Comparison of ENCODE assay signal across 8 cellular contexts in genomic region chr12:119666900-119667576, GRCh38. TPM values are rescaled to one million over a fixed set of nuclear protein-coding genes. Genes with fewer than 3 reads are reported as not detected.
DNase-seq lines count a peak whose midpoint lies in the region; ATAC-seq, FAIRE-seq and TF ChIP-seq lines count a peak whose summit lies in the region.

No MANE protein-coding gene starts in this region.

- H3K79me2 ChIP-seq in HepG2 (ENCODE audit: insufficient read depth, low read length), result peaks cover 13% of the 10 kb centered on the region

- in situ Hi-C loops in HepG2 (cut with HindIII; ENCODE audit: extremely low pct_ligation_motif_present, low pct_unique_long_range_greater_than_20kb), result no loop called here

- H2AFZ ChIP-seq in HepG2 (ENCODE audit: low read length), result peak overlapping the region; percentile 81

- no peaks in the 10 kb centered on the region for H3K9me3 Mint-ChIP-seq in activated naive CD8-positive, alpha-beta T cell treated with anti-CD3 and anti-CD28 coated beads, Interleukin-2, amount 50 U/mL, for 24 hours

- TF ChIP-seq CTCF in HepG2 (CRISPR knock-in tag; IDR thresholded peaks at IDR 0.05) (no peak), upper lobe of right lung (IDR thresholded peaks at IDR 0.05) (no peak)

- H3K27me3 Mint-ChIP-seq in activated naive CD8-positive, alpha-beta T cell treated with anti-CD3 and anti-CD28 coated beads, Interleukin-2, amount 50 U/mL, for 24 hours, result no peaks in the 10 kb centered on the region

- TF ChIP-seq EP300 in HepG2 (IDR thresholded peaks at IDR 0.05; ENCODE audit: low read depth in 2 of 2, low read length in 2 of 2) (no peak), HepG2 (CRISPR knock-in tag; IDR thresholded peaks at IDR 0.05; ENCODE audit: borderline replicate concordance) (no peak)

- H3K27me3 ChIP-seq in HepG2 (ENCODE audit: control insufficient read depth in 1 of 2, insufficient read depth in 2 of 2, low read length in 2 of 2), result no peaks in the 10 kb centered on the region; a peak in 1 of 5 replicates
- H3K27me3 ChIP-seq in upper lobe of right lung, result no peaks in the 10 kb centered on the region

- H3K4me2 ChIP-seq in HepG2 (ENCODE audit: low read depth, low read length), result peak overlapping the region; percentile 80

- H4K20me1 ChIP-seq in HepG2 (ENCODE audit: insufficient read depth, low read length), result peaks cover 10% of the 10 kb centered on the region

- H3K27ac Mint-ChIP-seq in activated naive CD8-positive, alpha-beta T cell treated with anti-CD3 and anti-CD28 coated beads, Interleukin-2, amount 50 U/mL, for 24 hours, result peak overlapping the region; percentile 83

- peak overlapping the region; percentile 32 for H3K9ac ChIP-seq in HepG2 (ENCODE audit: insufficient read depth, low read depth, low read length)

- ATAC-seq in HG03025 (IDR thresholded peaks at IDR 0.05; ENCODE audit: low FRiP score, unreplicated experiment), result peak; percentile 23
- ATAC-seq in activated naive CD8-positive, alpha-beta T cell treated with anti-CD3 and anti-CD28 coated beads, Interleukin-2, amount 50 U/mL, for 24 hours, result peak; percentile 4
- ATAC-seq in HepG2, result peak; percentile 6
- ATAC-seq in upper lobe of right lung, result no peak
- ATAC-seq in GM18907 (IDR thresholded peaks at IDR 0.05; ENCODE audit: unreplicated experiment), result no peak
- no peak for ATAC-seq in GM18861 (IDR thresholded peaks at IDR 0.05; ENCODE audit: unreplicated experiment)

- H3K4me1 Mint-ChIP-seq in activated naive CD8-positive, alpha-beta T cell treated with anti-CD3 and anti-CD28 coated beads, Interleukin-2, amount 50 U/mL, for 24 hours, result peaks cover 54% of the 10 kb centered on the region

- WGBS in HepG2 (ENCODE audit: low lambda C conversion rate), result 16% methylated on average over 9 of the region's 9 CpGs

- no TSS peak for BruUV-seq in HepG2 (replicated peaks; lab: Mats Ljungman, UMichigan)

- FAIRE-seq in HepG2 (lab: Jason Lieb, UNC), result no peak

- H3K4me1 ChIP-seq in HepG2 (ENCODE audit: insufficient read depth, low read length) (peaks cover 43% of the 10 kb centered on the region), upper lobe of right lung (peaks cover 37% of the 10 kb centered on the region)

- CTCF ChIA-PET in HepG2 (lab: Yijun Ruan, JAX; ENCODE audit: low intra/inter-chr PET ratio, low total read pairs), result no interaction called here

- peak overlapping the region; percentile 93 for H3K4me3 Mint-ChIP-seq in activated naive CD8-positive, alpha-beta T cell treated with anti-CD3 and anti-CD28 coated beads, Interleukin-2, amount 50 U/mL, for 24 hours

- DNase-seq in GF-D8 (lab: John Stamatoyannopoulos, UW), result peak; percentile 71
- no peak for DNase-seq in activated naive CD8-positive, alpha-beta T cell treated with anti-CD3 and anti-CD28 coated beads, Interleukin-2, amount 50 U/mL, for 24 hours
- no peak for DNase-seq in HepG2 (ENCODE audit: low spot score)
- DNase-seq in upper lobe of right lung, result no peak
- no peak for DNase-seq in NK-92 treated with Interleukin-12 subunit alpha and Interleukin-12 subunit beta, amount 100 ng/mL, for 24 hours (lab: John Stamatoyannopoulos, UW)

- no peak overlapping the region for H3K27ac ChIP-seq in HepG2 (ENCODE audit: extremely low read length, insufficient read depth, low read length)
- peak overlapping the region; percentile 96 for H3K27ac ChIP-seq in upper lobe of right lung

- intact Hi-C loops in HepG2 (cut with micrococcal nuclease; ENCODE audit: unreplicated experiment), result no loop called here
- intact Hi-C loops in upper lobe of right lung (cut with DNase I), result no loop called here

- POLR2A ChIA-PET in HepG2 (lab: Yijun Ruan, JAX), result interaction anchor here (1.0 to 4.0 kb wide), 2 partner anchors 16 to 49 kb away, joined by 4 to 40 read pairs; no protein-coding TSS in a partner anchor

- TF ChIP-seq RAD21 in HepG2 (CRISPR knock-in tag; IDR thresholded peaks at IDR 0.05), result no peak

- H3K4me3 ChIP-seq in HepG2 (replicated peaks in 1 of 3; ENCODE audit: insufficient read depth in 1 of 3, low read depth in 2 of 3, low read length in 3 of 3) (peak overlapping the region; percentile 38 to 56 (median 44); a peak in 5 of 6 replicates), upper lobe of right lung (peak overlapping the region; percentile 88)

- TF ChIP-seq POLR2A in HepG2 (IDR thresholded peaks at IDR 0.05; ENCODE audit: insufficient read depth in 1 of 2, low read depth in 2 of 2, low read length in 2 of 2), result no peak

- H3K9me3 ChIP-seq in HepG2 (ENCODE audit: low read length) (no peaks in the 10 kb centered on the region), upper lobe of right lung (no peaks in the 10 kb centered on the region)

- peaks cover 0 to 14% of the 10 kb centered on the region in 2 experiments; a peak in 3 of 5 replicates for H3K36me3 ChIP-seq in HepG2 (replicated peaks in 1 of 2; ENCODE audit: control insufficient read depth in 1 of 2, insufficient read depth in 2 of 2, low read length in 2 of 2)
- H3K36me3 ChIP-seq in upper lobe of right lung, result peaks cover 22% of the 10 kb centered on the region

- peaks cover 27% of the 10 kb centered on the region for H3K36me3 Mint-ChIP-seq in activated naive CD8-positive, alpha-beta T cell treated with anti-CD3 and anti-CD28 coated beads, Interleukin-2, amount 50 U/mL, for 24 hours (ENCODE audit: low read depth)

TF ChIP-seq in HepG2, 621 proteins besides CTCF, POLR2A, EP300 and RAD21 (continues in another document):
- TF ChIP-seq MTF2 (CRISPR knock-in tag; IDR thresholded peaks at IDR 0.05; ENCODE audit: borderline replicate concordance) (peak; percentile 20; the same call in 1 of the 2 replicates), ZNF275 (CRISPR knock-in tag; IDR thresholded peaks at IDR 0.05; ENCODE audit: borderline replicate concordance) (0 out of 2 replicates have a peak, but pooled peaks have one; percentile 2), REST (IDR thresholded peaks at IDR 0.05; ENCODE audit: borderline replicate concordance in 1 of 2, low read depth in 1 of 2, low read length in 2 of 2) (no peak), ZNF616 (CRISPR knock-in tag; IDR thresholded peaks at IDR 0.05; ENCODE audit: low read depth) (no peak)

RNA-seq across cellular contexts. Expression of gene PRKAB1, which starts 0.9 kb away (rescaled TPM):
- total RNA-seq in HepG2 (2016; rRNA removed; fragmentation: Illumina TruSeq; extraction: Trizol) (25.4 and 28.4 TPM in 2 replicates), upper lobe of right lung (54.7 TPM)
- 7.2 and 8.3 TPM in 2 replicates for total RNA-seq in HepG2 (2016; cell fraction: cytosol; rRNA removed; fragmentation: Illumina TruSeq; extraction: Trizol; ENCODE audit: low read depth)
- 24.7 and 27.3 TPM in 2 replicates for total RNA-seq in HepG2 (2016; cell fraction: insoluble cytoplasmic fraction; rRNA removed; fragmentation: Illumina TruSeq; extraction: Trizol)
- total RNA-seq in HepG2 (2016; cell fraction: membrane; rRNA removed; fragmentation: Illumina TruSeq; extraction: Trizol), result 22.4 and 23.1 TPM in 2 replicates
- 28.4 and 31.7 TPM in 2 replicates for total RNA-seq in HepG2 (2016; cell fraction: nucleus; rRNA removed; fragmentation: Illumina TruSeq; extraction: Trizol)
- polyA plus RNA-seq in HepG2 (2011; rRNA removed), result 35.5 and 36.0 TPM in 2 replicates
- polyA plus RNA-seq in HepG2 (2011; cell fraction: cytosol; rRNA removed), result 18.2 and 22.4 TPM in 2 replicates
- 37.3 and 45.3 TPM in 2 replicates for polyA plus RNA-seq in HepG2 (2011; cell fraction: nucleus; rRNA removed)
- 24.3 and 27.4 TPM in 2 replicates for polyA plus RNA-seq in HepG2 (2012)
- polyA plus RNA-seq in HepG2 (2016; cell fraction: cytosol; fragmentation: Illumina TruSeq; extraction: Trizol; ENCODE audit: low read depth), result 7.7 and 7.9 TPM in 2 replicates
- polyA plus RNA-seq in HepG2 (2016; cell fraction: insoluble cytoplasmic fraction; fragmentation: Illumina TruSeq; extraction: Trizol; ENCODE audit: low read depth), result 29.5 and 33.6 TPM in 2 replicates
- 15.0 and 16.9 TPM in 2 replicates for polyA plus RNA-seq in HepG2 (2016; cell fraction: membrane; fragmentation: Illumina TruSeq; extraction: Trizol; ENCODE audit: low read depth)
- 46.1 and 56.3 TPM in 2 replicates for polyA plus RNA-seq in HepG2 (2016; cell fraction: nucleus; fragmentation: Illumina TruSeq; extraction: Trizol; ENCODE audit: insufficient read depth, low read depth)
- polyA minus RNA-seq in HepG2 (2011; rRNA and poly(A)+ RNA removed; ENCODE audit: low replicate concordance), result 29.1 and 36.9 TPM in 2 replicates
- 16.0 and 23.4 TPM in 2 replicates for polyA minus RNA-seq in HepG2 (2011; cell fraction: cytosol; rRNA and poly(A)+ RNA removed)
- 36.9 and 50.9 TPM in 2 replicates for polyA minus RNA-seq in HepG2 (2011; cell fraction: nucleus; rRNA and poly(A)+ RNA removed)

Comparison
In these comparisons a context has a peak if more than half of its experiments do, and no peak if none do; other contexts are left out.
1. ATAC-seq: peak in HG03025 (single experiment), activated naive CD8-positive, alpha-beta T cell treated with anti-CD3 and anti-CD28 coated beads, Interleukin-2, amount 50 U/mL, for 24 hours (single experiment) and HepG2 (single experiment); none in upper lobe of right lung (single experiment), GM18907 (single experiment) and GM18861 (single experiment).